ENCODE assay signal across 8 cellular contexts in the genomic region with DNA sequence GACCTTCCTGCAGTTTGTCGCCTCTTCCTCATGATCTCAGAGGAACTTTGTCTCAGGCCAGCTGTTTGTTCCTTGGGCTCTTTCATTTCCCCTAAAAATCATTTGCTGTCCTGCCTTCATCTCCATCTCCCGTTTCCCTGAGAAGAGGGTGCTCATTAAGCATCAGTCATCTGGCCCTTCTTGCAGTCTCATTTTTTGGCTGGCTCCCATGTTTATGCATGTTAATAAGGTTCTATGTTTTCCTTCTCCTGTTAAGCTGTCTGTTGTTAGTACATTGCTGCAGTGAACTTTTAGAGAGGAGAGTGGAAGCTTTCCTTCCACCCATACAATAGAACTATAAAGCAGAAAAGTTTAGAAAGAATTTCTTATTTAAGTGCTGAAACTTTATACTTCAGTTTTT. TPM values are rescaled to one million over a fixed set of nuclear protein-coding genes. Genes with fewer than 3 reads are reported as not detected.
"Had no signal": no experiment of that assay in that cellular context is flagged by ENCODE, and none has a peak within 500 bp of the region (broad histone marks: within the 10 kb centered on the region; RNA-seq: fewer than 3 reads in every experiment).

No MANE protein-coding gene starts in this region.

RNA-seq across cellular contexts. Expression of a gene that starts 4.5 kb away (rescaled TPM):
- total RNA-seq: osteocyte had no signal

RNA-seq across cellular contexts. Expression of a gene that starts 43.4 kb away (rescaled TPM):
- total RNA-seq: dermis microvascular lymphatic vessel endothelial cell; foreskin keratinocyte; heart left ventricle; hepatocyte; lower leg skin; lung microvascular endothelial cell; naive thymus-derived CD4-positive, alpha-beta T cell; osteocyte had no signal
